In genomic region chr7:90346326-90347125, GRCh38 we compare ENCODE assay signal across 8 cellular contexts. TPM values are rescaled to one million over a fixed set of nuclear protein-coding genes. Genes with fewer than 3 reads are reported as not detected.
DNase-seq lines count a peak whose midpoint lies in the region; ATAC-seq and TF ChIP-seq lines count a peak whose summit lies in the region.

TSS of gene GTPBP10 (plus strand) at chr7:90346716. CDS start at chr7:90346742, 26 bp downstream.

- ATAC-seq in HG02610 (IDR thresholded peaks at IDR 0.05; ENCODE audit: unreplicated experiment) (peak; percentile 96), SK-N-SH treated with all-trans-retinoic acid at 6 μM for 48 hours (peak; percentile 96), thoracic aorta (ENCODE audit: insufficient number of reproducible peaks, low FRiP score, low read depth) (peak; percentile 96)
- peak; percentile 90 to 95 for ATAC-seq in activated naive CD4-positive, alpha-beta T cell treated with anti-CD3 and anti-CD28 coated beads, Interleukin-2, amount 50 U/mL, for 72 hours

- H3K4me3 ChIP-seq in osteoblast (ENCODE audit: insufficient read depth, low read length) (peak within 1 kb of the TSS; percentile 91), thoracic aorta (peak within 1 kb of the TSS; percentile 79)

- H3K4me1 ChIP-seq in osteoblast (ENCODE audit: insufficient read depth, low read length) (peaks cover 9% of the 10 kb centered on the region), thoracic aorta (ENCODE audit: control insufficient read depth in 1 of 2, low read depth in 2 of 2) (peaks cover 2 to 11% of the 10 kb centered on the region in 2 donors)

- H4K20me1 ChIP-seq in osteoblast (ENCODE audit: insufficient read depth, low read length): no peaks in the 10 kb centered on the region

- H3K36me3 ChIP-seq in osteoblast (ENCODE audit: insufficient read depth, low read length) (no peaks in the 10 kb centered on the region), thoracic aorta (no peaks in the 10 kb centered on the region)

- peaks cover 7 to 8% of the 10 kb centered on the region in 2 donors for H3K9me3 Mint-ChIP-seq in activated naive CD4-positive, alpha-beta T cell treated with anti-CD3 and anti-CD28 coated beads, Interleukin-2, amount 50 U/mL, for 72 hours
- H3K9me3 Mint-ChIP-seq in glutamatergic neuron (ENCODE audit: unreplicated experiment): no peaks in the 10 kb centered on the region

- DNase-seq in NCI-H1092 (lab: John Stamatoyannopoulos, UW) (peak; percentile 95), glutamatergic neuron (peak; percentile 95), osteoblast (ENCODE audit: insufficient read length, low spot score, missing footprints) (peak; percentile 95), thoracic aorta (ENCODE audit: low spot score) (peak; percentile 66)
- peak; percentile 91 to 94 for DNase-seq in activated naive CD4-positive, alpha-beta T cell treated with anti-CD3 and anti-CD28 coated beads, Interleukin-2, amount 50 U/mL, for 72 hours (ENCODE audit: low spot score in 2 of 2)

- H3K27ac ChIP-seq in osteoblast (ENCODE audit: low read depth, low read length): peak within 1 kb of the TSS; percentile 96
- H3K27ac ChIP-seq in thoracic aorta: peak within 1 kb of the TSS; percentile 68 to 94

- H3K4me3 Mint-ChIP-seq in glutamatergic neuron (ENCODE audit: unreplicated experiment): peak within 1 kb of the TSS; percentile 96

- H3K27ac Mint-ChIP-seq in activated naive CD4-positive, alpha-beta T cell treated with anti-CD3 and anti-CD28 coated beads, Interleukin-2, amount 50 U/mL, for 72 hours: peak within 1 kb of the TSS; percentile 97 to 98
- peak within 1 kb of the TSS; percentile 87 for H3K27ac Mint-ChIP-seq in glutamatergic neuron (ENCODE audit: unreplicated experiment)

- H3K4me2 ChIP-seq in osteoblast (ENCODE audit: insufficient read depth, low read length): peak within 1 kb of the TSS; percentile 99

- H3K79me2 ChIP-seq in osteoblast (ENCODE audit: insufficient read depth, low read length): peaks cover 49% of the 10 kb centered on the region

- H3K4me1 Mint-ChIP-seq in glutamatergic neuron (ENCODE audit: low read depth, unreplicated experiment): no peaks in the 10 kb centered on the region

- H2AFZ ChIP-seq in osteoblast (ENCODE audit: low read length): peak within 1 kb of the TSS; percentile 100

- H3K9me3 ChIP-seq in osteoblast (ENCODE audit: low read depth, low read length): no peaks in the 10 kb centered on the region
- no peaks in the 10 kb centered on the region for H3K9me3 ChIP-seq in thoracic aorta

- TF ChIP-seq POLR2A in GM10847 (IDR thresholded peaks at IDR 0.05; ENCODE audit: extremely low read depth, insufficient read length): peak; percentile 90

- H3K27me3 Mint-ChIP-seq in glutamatergic neuron (ENCODE audit: unreplicated experiment): no peaks in the 10 kb centered on the region

- H3K36me3 Mint-ChIP-seq in activated naive CD4-positive, alpha-beta T cell treated with anti-CD3 and anti-CD28 coated beads, Interleukin-2, amount 50 U/mL, for 72 hours: peaks cover 29% of the 10 kb centered on the region in 2 donors
- no peaks in the 10 kb centered on the region for H3K36me3 Mint-ChIP-seq in glutamatergic neuron (ENCODE audit: unreplicated experiment)

- peak; percentile 44 for TF ChIP-seq CTCF in glutamatergic neuron (IDR thresholded peaks at IDR 0.05; ENCODE audit: partially characterized antibody, unreplicated experiment)
- TF ChIP-seq CTCF in osteoblast (IDR thresholded peaks at IDR 0.05; ENCODE audit: extremely low read depth, low read depth, low read length): peak; percentile 71
- TF ChIP-seq CTCF in thoracic aorta (IDR thresholded peaks at IDR 0.05): peak; percentile 73

- H3K27me3 ChIP-seq in osteoblast (ENCODE audit: insufficient read depth, low read length): no peaks in the 10 kb centered on the region
- no peaks in the 10 kb centered on the region for H3K27me3 ChIP-seq in thoracic aorta (replicated peaks; ENCODE audit: insufficient read depth)

TF ChIP-seq in SK-N-SH treated with all-trans-retinoic acid at 6 μM for 48 hours, 23 proteins besides CTCF, POLR2A, EP300 and RAD21 (continues in another document):
- no peak for TF ChIP-seq POU6F1 (CRISPR knock-in tag; IDR thresholded peaks at IDR 0.05; ENCODE audit: borderline replicate concordance, low read depth)
- TF ChIP-seq RARB (CRISPR knock-in tag; IDR thresholded peaks at IDR 0.05): peak; percentile 66; the same call in 1 of the 2 replicates
- TF ChIP-seq TCF4 (CRISPR knock-in tag; IDR thresholded peaks at IDR 0.05; ENCODE audit: borderline replicate concordance): 0 out of 2 replicates have a peak, but pooled peaks have one; percentile 27
- TF ChIP-seq OSR1 (CRISPR knock-in tag; IDR thresholded peaks at IDR 0.05): no peak
- TF ChIP-seq ZNF565 (CRISPR knock-in tag; conservative IDR thresholded peaks at IDR 0.05; ENCODE audit: low read depth): no peak
- no peak; the same call in 1 of the 2 replicates for TF ChIP-seq CSRNP3 (CRISPR knock-in tag; IDR thresholded peaks at IDR 0.05)
- no peak for TF ChIP-seq ESRRG (CRISPR knock-in tag; IDR thresholded peaks at IDR 0.05)
- TF ChIP-seq ZC3H10 (CRISPR knock-in tag; IDR thresholded peaks at IDR 0.05): no peak
- TF ChIP-seq ISL1 (CRISPR knock-in tag; IDR thresholded peaks at IDR 0.05): no peak
- no peak for TF ChIP-seq ZFP30 (CRISPR knock-in tag; IDR thresholded peaks at IDR 0.05)
- TF ChIP-seq PATZ1 (CRISPR knock-in tag; IDR thresholded peaks at IDR 0.05; ENCODE audit: borderline replicate concordance): no peak
- no peak for TF ChIP-seq BACH2 (CRISPR knock-in tag; IDR thresholded peaks at IDR 0.05; ENCODE audit: borderline replicate concordance)
- TF ChIP-seq ZNF70 (CRISPR knock-in tag; IDR thresholded peaks at IDR 0.05): no peak
- TF ChIP-seq CSDC2 (CRISPR knock-in tag; IDR thresholded peaks at IDR 0.05): peak; percentile 53; the same call in 1 of the 2 replicates
- TF ChIP-seq CREB5 (CRISPR knock-in tag; IDR thresholded peaks at IDR 0.05; ENCODE audit: low read depth): 0 out of 2 replicates have a peak, but pooled peaks have one; percentile 12
- TF ChIP-seq ARNTL (CRISPR knock-in tag; IDR thresholded peaks at IDR 0.05; ENCODE audit: borderline replicate concordance, low read depth): no peak
- TF ChIP-seq SNAI2 (CRISPR knock-in tag; IDR thresholded peaks at IDR 0.05): no peak
- no peak for TF ChIP-seq PPARA (CRISPR knock-in tag; IDR thresholded peaks at IDR 0.05; ENCODE audit: borderline replicate concordance)
- TF ChIP-seq GLIS3 (CRISPR knock-in tag; IDR thresholded peaks at IDR 0.05): 0 out of 2 replicates have a peak, but pooled peaks have one; percentile 33

RNA-seq across cellular contexts. Expression of gene GTPBP10, which starts in this region (rescaled TPM):
- total RNA-seq in activated naive CD4-positive, alpha-beta T cell treated with anti-CD3 and anti-CD28 coated beads, Interleukin-2, amount 50 U/mL, for 72 hours: 10 to 100 TPM; 31.2 to 68.7 TPM
- total RNA-seq in glutamatergic neuron (ENCODE audit: unreplicated experiment): 18.7 TPM
- 21.0 and 21.5 TPM in 2 replicates for total RNA-seq in osteoblast
- 10 to 100 TPM in 1 of 2 donors, 1 to 10 TPM in 1; 7.4 to 16.2 TPM for total RNA-seq in thoracic aorta

Comparison
In these comparisons a context has a peak if more than half of its experiments do, and no peak if none do; other contexts are left out.
1. Peak in every context shown above with its lines: DNase-seq, ATAC-seq, H3K4me3 ChIP-seq and H3K27ac ChIP-seq.